ENCODE assay signal across 11 cellular contexts in genomic region chrX:44400588-44400987, GRCh38. TPM values are rescaled to one million over a fixed set of nuclear protein-coding genes. Genes with fewer than 3 reads are reported as not detected.
DNase-seq lines count a peak whose midpoint lies in the region; ATAC-seq, FAIRE-seq and TF ChIP-seq lines count a peak whose summit lies in the region.
"Had no signal": no experiment of that assay in that cellular context is flagged by ENCODE, and none has a peak within 500 bp of the region (broad histone marks: within the 10 kb centered on the region; RNA-seq: fewer than 3 reads in every experiment).

No MANE protein-coding gene starts in this region.

- POLR2A ChIA-PET in A549 (lab: Yijun Ruan, JAX) (no interaction called here), HCT116 (lab: Charles Lee) (no interaction called here)

- H3K27me3 Mint-ChIP-seq in activated naive CD8-positive, alpha-beta T cell treated with anti-CD3 and anti-CD28 coated beads, Interleukin-2, amount 50 U/mL, for 24 hours: no peaks in the 10 kb centered on the region
- H3K27me3 Mint-ChIP-seq in H9 (ENCODE audit: low read depth): no peaks in the 10 kb centered on the region

- 7% methylated on average over 4 of the region's 4 CpGs for WGBS in A549 (ENCODE audit: missing lambda C conversion rate)
- whole genome bisulfite sequencing in H9 (ENCODE audit: extremely low coverage, insufficient read length, low lambda C conversion rate): no CpG with 5 or more reads among the region's 4 CpGs
- WGBS in aorta, 2 donors: 10 to 36% methylated on average over 4 of the region's 4 CpGs

- no peak overlapping the region for H3K14ac ChIP-seq in H9 (ENCODE audit: insufficient read depth, low read length)

- no peak for TF ChIP-seq POLR2A in A549 (IDR thresholded peaks at IDR 0.05; ENCODE audit: low read length)
- TF ChIP-seq POLR2A in HCT116 (IDR thresholded peaks at IDR 0.05; ENCODE audit: borderline replicate concordance, extremely low read depth, insufficient read depth, insufficient read length): no peak

- no peak overlapping the region for H2BK15ac ChIP-seq in H9 (ENCODE audit: low read depth, low read length)

- no peak overlapping the region for H4K91ac ChIP-seq in H9 (ENCODE audit: insufficient read length, low read depth, low read length)

- no peaks in the 10 kb centered on the region for H3K27me3 ChIP-seq in HCT116 (ENCODE audit: insufficient read depth, low read length)
- no peaks in the 10 kb centered on the region for H3K27me3 ChIP-seq in H9 (ENCODE audit: insufficient read depth, low read length)
- no peaks in the 10 kb centered on the region for H3K27me3 ChIP-seq in aorta (ENCODE audit: control insufficient read depth in 1 of 2, insufficient read depth in 2 of 2, low read length in 1 of 2)

- H4K20me1 ChIP-seq in HCT116 (ENCODE audit: insufficient read depth) (no peaks in the 10 kb centered on the region), H9 (ENCODE audit: control insufficient read depth, insufficient read depth, insufficient read length) (no peaks in the 10 kb centered on the region)

- 0 out of 3 replicates have a peak overlapping the region, but pooled peaks have one; percentile 19 for H3K4me2 ChIP-seq in A549
- H3K4me2 ChIP-seq in HCT116 (ENCODE audit: low read length): peak overlapping the region; percentile 56
- no peak overlapping the region for H3K4me2 ChIP-seq in H9 (ENCODE audit: insufficient read depth, insufficient read length, low read length)

- no peak overlapping the region for H4K8ac ChIP-seq in H9 (replicated peaks; ENCODE audit: insufficient read length, low read depth, low read length)

- peaks cover 7% of the 10 kb centered on the region; the same call in 1 of the 3 replicates for H3K4me1 ChIP-seq in A549
- peaks cover 2 to 18% of the 10 kb centered on the region in 2 experiments; a peak in 3 of 4 replicates for H3K4me1 ChIP-seq in HCT116 (ENCODE audit: control insufficient read depth in 1 of 2, insufficient read depth in 2 of 2, low read length in 2 of 2)
- H3K4me1 ChIP-seq in H9 (ENCODE audit: insufficient read depth, low read length): no peaks in the 10 kb centered on the region
- no peaks in the 10 kb centered on the region for H3K4me1 ChIP-seq in aorta (ENCODE audit: control insufficient read depth in 1 of 2, insufficient read depth in 2 of 2, low read length in 2 of 2)

- H3K9me2 ChIP-seq in HCT116 (ENCODE audit: insufficient read depth): no peaks in the 10 kb centered on the region

- H3K56ac ChIP-seq in H9 (ENCODE audit: insufficient read length, low read depth, low read length): no peak overlapping the region

- ATAC-seq in A549 (0 out of 6 replicates have a peak, but pooled peaks of 1 of the 2 experiments have one; percentile 33), HCT116 (peak; percentile 84), HG02885 (IDR thresholded peaks at IDR 0.05; ENCODE audit: poor library complexity, unreplicated experiment) (no peak), aorta (ENCODE audit: low FRiP score) (no peak)
- ATAC-seq in activated naive CD8-positive, alpha-beta T cell treated with anti-CD3 and anti-CD28 coated beads, Interleukin-2, amount 50 U/mL, for 24 hours: peak; percentile 73

- no peak overlapping the region for H4K5ac ChIP-seq in H9 (ENCODE audit: insufficient read length, low read depth, low read length)

- no peak overlapping the region for H3K4me3 Mint-ChIP-seq in activated naive CD8-positive, alpha-beta T cell treated with anti-CD3 and anti-CD28 coated beads, Interleukin-2, amount 50 U/mL, for 24 hours
- H3K4me3 Mint-ChIP-seq in H9: no peak overlapping the region

- peak in 1 of 2 experiments; percentile 24 for DNase-seq in A549 (ENCODE audit: low read depth in 1 of 2, low spot score in 1 of 2)
- peak; percentile 64 for DNase-seq in HCT116 (ENCODE audit: low read depth, low spot score)
- peak; percentile 39 for DNase-seq in activated naive CD8-positive, alpha-beta T cell treated with anti-CD3 and anti-CD28 coated beads, Interleukin-2, amount 50 U/mL, for 24 hours
- DNase-seq in kidney glomerular epithelial cell (lab: John Stamatoyannopoulos, UW): peak; percentile 55
- no peak for DNase-seq in H9
- DNase-seq in aorta: no peak
- no peak for DNase-seq in NCI-H526 (lab: John Stamatoyannopoulos, UW)
- DNase-seq: DMS79, midbrain had no signal

- no peak overlapping the region for H2BK12ac ChIP-seq in H9 (ENCODE audit: insufficient read length, low read depth, low read length)

- TF ChIP-seq CTCF in A549 (IDR thresholded peaks at IDR 0.05) (no peak), HCT116 (IDR thresholded peaks at IDR 0.05 in 2 of 3, conservative IDR thresholded peaks at IDR 0.05 in 1 of 3; ENCODE audit: borderline replicate concordance in 1 of 3, insufficient read depth in 1 of 3, low read depth in 2 of 3, low read length in 2 of 3) (no peak), H9 (conservative IDR thresholded peaks at IDR 0.05) (no peak)

- H3K23ac ChIP-seq in H9 (ENCODE audit: insufficient read length, low read depth, low read length): no peak overlapping the region

- no peak overlapping the region for H3T11ph ChIP-seq in H9 (ENCODE audit: low read length)

- H2BK20ac ChIP-seq in H9 (ENCODE audit: low read depth, low read length, poor library complexity, severe bottlenecking): no peak overlapping the region

- no peak overlapping the region for H3K9ac ChIP-seq in HCT116 (ENCODE audit: low read length)
- no peak overlapping the region for H3K9ac ChIP-seq in H9 (ENCODE audit: extremely low read depth, insufficient read length, low read length)

- BruUV-seq in HCT116 (replicated peaks; lab: Mats Ljungman, UMichigan): no TSS peak

- H3K4ac ChIP-seq in H9 (ENCODE audit: low read depth, low read length): no peak overlapping the region

- no peaks in the 10 kb centered on the region for H3K36me3 Mint-ChIP-seq in activated naive CD8-positive, alpha-beta T cell treated with anti-CD3 and anti-CD28 coated beads, Interleukin-2, amount 50 U/mL, for 24 hours (ENCODE audit: low read depth)
- peaks cover 0 to 3% (median 0%) of the 10 kb centered on the region in 3 experiments; a peak in 2 of 7 replicates for H3K36me3 Mint-ChIP-seq in H9 (ENCODE audit: insufficient read depth in 1 of 3, low read depth in 3 of 3)

- RAD21 ChIA-PET in HCT116 (lab: Charles Lee; ENCODE audit: low non-redundant PET in 1 of 2, low total read pairs in 2 of 2, uncharacterized antibody in 2 of 2, unreplicated experiment in 2 of 2): no interaction called here

- TF ChIP-seq EP300 in A549 (IDR thresholded peaks at IDR 0.05): no peak

- no peak overlapping the region for H2BK120ac ChIP-seq in H9 (ENCODE audit: low read depth, low read length, poor library complexity, severe bottlenecking)

- no peaks in the 10 kb centered on the region for H3K36me3 ChIP-seq in HCT116 (ENCODE audit: control insufficient read depth in 1 of 2, insufficient read depth in 2 of 2, low read length in 2 of 2)
- no peaks in the 10 kb centered on the region for H3K36me3 ChIP-seq in aorta (ENCODE audit: control insufficient read depth in 1 of 2, insufficient read depth in 2 of 2, low read length in 1 of 2)

- H3K4me3 ChIP-seq in A549 (no peak overlapping the region), HCT116 (replicated peaks in 1 of 2; ENCODE audit: low read depth in 1 of 2, low read length in 2 of 2) (no peak overlapping the region), aorta (ENCODE audit: low read length in 2 of 2) (no peak overlapping the region)
- H3K4me3 ChIP-seq: coronary artery had no signal

- H2AFZ ChIP-seq in HCT116 (ENCODE audit: low read depth, low read length, poor library complexity, severe bottlenecking) (peak overlapping the region; percentile 45), H9 (ENCODE audit: low read length) (no peak overlapping the region)

- H3K79me2 ChIP-seq in HCT116 (ENCODE audit: insufficient read depth, low read length): no peaks in the 10 kb centered on the region
- no peaks in the 10 kb centered on the region for H3K79me2 ChIP-seq in H9 (ENCODE audit: insufficient read depth, low read length)

- H3K9me3 ChIP-seq in A549 (no peaks in the 10 kb centered on the region), HCT116 (ENCODE audit: control insufficient read depth in 1 of 2, insufficient read depth in 1 of 2, low read depth in 1 of 2, low read length in 2 of 2) (no peaks in the 10 kb centered on the region), H9 (ENCODE audit: control insufficient read depth, low read depth, low read length) (peaks cover 18% of the 10 kb centered on the region), aorta (ENCODE audit: control insufficient read depth, low read length) (no peaks in the 10 kb centered on the region)

- no peaks in the 10 kb centered on the region for H3K79me1 ChIP-seq in H9 (ENCODE audit: insufficient read depth, low read depth, low read length, poor library complexity, severe bottlenecking)

- CTCF ChIA-PET in A549 (lab: Yijun Ruan, JAX) (interaction anchor here (1.2 kb wide), 1 partner anchor 375 kb away, joined by 3 read pairs; no protein-coding TSS in a partner anchor), HCT116 (lab: Charles Lee) (no interaction called here)

- H3K27ac ChIP-seq in A549 (no peak overlapping the region), HCT116 (ENCODE audit: low read depth, low read length) (no peak overlapping the region), H9 (ENCODE audit: insufficient read length, low read depth, low read length) (no peak overlapping the region), aorta (ENCODE audit: low read depth in 1 of 2, low read length in 2 of 2) (no peak overlapping the region)
- H3K27ac ChIP-seq: coronary artery had no signal

- peak; percentile 39 for FAIRE-seq in A549 (lab: Jason Lieb, UNC)

- H3K18ac ChIP-seq in H9 (ENCODE audit: insufficient read length, low read depth, low read length): no peak overlapping the region

- TF ChIP-seq RAD21 in A549 (conservative IDR thresholded peaks at IDR 0.05 in 1 of 2, IDR thresholded peaks at IDR 0.05 in 1 of 2) (no peak), HCT116 (IDR thresholded peaks at IDR 0.05; ENCODE audit: low read depth) (no peak)

- H2AK5ac ChIP-seq in H9 (ENCODE audit: insufficient read length, low read length): no peak overlapping the region

- H3K27ac Mint-ChIP-seq in activated naive CD8-positive, alpha-beta T cell treated with anti-CD3 and anti-CD28 coated beads, Interleukin-2, amount 50 U/mL, for 24 hours: no peak overlapping the region
- no peak overlapping the region for H3K27ac Mint-ChIP-seq in H9

- intact Hi-C loops in HCT116 (cut with micrococcal nuclease): no loop called here
- intact Hi-C loops in aorta (cut with DNase I): no loop called here

- H2BK5ac ChIP-seq in H9 (ENCODE audit: insufficient read length, low read length): no peak overlapping the region

- no peaks in the 10 kb centered on the region for H3K23me2 ChIP-seq in H9 (ENCODE audit: insufficient read length, low read depth, low read length, poor library complexity, severe bottlenecking)

- peaks cover 8% of the 10 kb centered on the region for H3K4me1 Mint-ChIP-seq in activated naive CD8-positive, alpha-beta T cell treated with anti-CD3 and anti-CD28 coated beads, Interleukin-2, amount 50 U/mL, for 24 hours
- no peaks in the 10 kb centered on the region for H3K4me1 Mint-ChIP-seq in H9

- no peaks in the 10 kb centered on the region for H3K9me3 Mint-ChIP-seq in activated naive CD8-positive, alpha-beta T cell treated with anti-CD3 and anti-CD28 coated beads, Interleukin-2, amount 50 U/mL, for 24 hours
- peaks cover 48 to 55% of the 10 kb centered on the region in 2 experiments for H3K9me3 Mint-ChIP-seq in H9

RNA-seq across cellular contexts. Expression of gene EFHC2, which starts 57.1 kb away (rescaled TPM):
- polyA plus RNA-seq in A549 (2011; rRNA removed): 0.66 and 0.80 TPM in 2 replicates
- polyA plus RNA-seq in A549 (2012; cell fraction: cytosol; rRNA removed): 0.05 and 0.12 TPM in 2 replicates
- 0.02 and 0.11 TPM in 2 replicates for polyA plus RNA-seq in A549 (2012; cell fraction: nucleus; rRNA removed)
- polyA plus RNA-seq in A549 (2017; fragmentation: RNase III; extraction: RNeasy Plus Mini Kit Qiagen cat#74134 plus additional on column Dnase treatment): 0.31 to 0.48 TPM (median 0.37 TPM) in 3 replicates
- 0.12 and 0.19 TPM in 2 replicates for polyA minus RNA-seq in A549 (2011; rRNA and poly(A)+ RNA removed)
- not detected for total RNA-seq in HCT116 (2021; ENCODE audit: unreplicated experiment)
- not detected in 2 replicates for polyA plus RNA-seq in HCT116 (2012)
- 0.68 and 1.1 TPM in 2 replicates for total RNA-seq in H9 (2021)
- under 1 TPM; 0.81 to 0.84 TPM for total RNA-seq in aorta
- under 1 TPM in 1 of 2 donors, not detected in 1; 0.10 TPM for polyA plus RNA-seq in aorta

Comparison
In these comparisons a context has a peak if more than half of its experiments do, and no peak if none do; other contexts are left out.
1. ATAC-seq: peak in HCT116 (single experiment) and activated naive CD8-positive, alpha-beta T cell treated with anti-CD3 and anti-CD28 coated beads, Interleukin-2, amount 50 U/mL, for 24 hours (single experiment); none in HG02885 (single experiment) and aorta (single experiment).
2. DNase-seq: peak in HCT116 (single experiment), activated naive CD8-positive, alpha-beta T cell treated with anti-CD3 and anti-CD28 coated beads, Interleukin-2, amount 50 U/mL, for 24 hours (single experiment) and kidney glomerular epithelial cell (single experiment); none in H9 (single experiment), aorta (0 of 2) and NCI-H526 (0 of 2).
3. Of the 6 proteins assayed by ChIP-seq in both A549 and HCT116: peak only in A549: none; only in HCT116: CEBPB and MAX; in both: none; in neither: 4.